ENCODE assay signal across 8 cellular contexts in the genomic region with DNA sequence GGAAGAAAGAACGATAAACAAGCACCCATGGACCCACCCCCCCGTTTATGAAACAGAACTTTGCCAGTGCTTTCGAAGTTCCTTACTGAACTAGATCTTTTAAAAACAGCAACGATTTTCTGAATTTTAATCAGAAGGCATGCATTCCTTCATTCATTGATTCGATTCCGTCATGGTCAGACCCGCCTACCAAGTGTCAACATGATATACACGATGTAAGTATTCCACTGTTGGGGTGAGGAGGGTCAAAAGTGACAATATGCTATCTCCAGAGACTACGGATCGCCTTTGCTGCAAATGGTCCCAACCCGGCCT. TPM values are rescaled to one million over a fixed set of nuclear protein-coding genes. Genes with fewer than 3 reads are reported as not detected.
DNase-seq lines count a peak whose midpoint lies in the region; ATAC-seq and TF ChIP-seq lines count a peak whose summit lies in the region.

No MANE protein-coding gene starts in this region.

- H3K27me3 ChIP-seq in colonic mucosa: no peaks in the 10 kb centered on the region
- peaks cover 0 to 8% of the 10 kb centered on the region in 2 donors for H3K27me3 ChIP-seq in naive thymus-derived CD4-positive, alpha-beta T cell (ENCODE audit: control insufficient read depth in 2 of 2, insufficient read depth in 2 of 2, low read length in 2 of 2)

- H3K9ac ChIP-seq in colonic mucosa (ENCODE audit: low read depth in 2 of 2, low read length in 2 of 2): peak overlapping the region in 1 of 2 donors; percentile 67

- H3K36me3 Mint-ChIP-seq in naive thymus-derived CD4-positive, alpha-beta T cell: no peaks in the 10 kb centered on the region

- H3K36me3 ChIP-seq in colonic mucosa: no peaks in the 10 kb centered on the region
- no peaks in the 10 kb centered on the region for H3K36me3 ChIP-seq in naive thymus-derived CD4-positive, alpha-beta T cell (ENCODE audit: control insufficient read depth in 2 of 3, insufficient read depth in 3 of 3, low read length in 3 of 3)

- H3K4me3 Mint-ChIP-seq in naive thymus-derived CD4-positive, alpha-beta T cell: peak overlapping the region; percentile 72 to 93 (median 86)

- peaks cover 0 to 2% (median 0%) of the 10 kb centered on the region in 11 donors for H3K9me3 Mint-ChIP-seq in naive thymus-derived CD4-positive, alpha-beta T cell

- H3K4me1 Mint-ChIP-seq in naive thymus-derived CD4-positive, alpha-beta T cell: peaks cover 5 to 20% (median 14%) of the 10 kb centered on the region in 7 donors

- POLR2A ChIA-PET in naive thymus-derived CD4-positive, alpha-beta T cell (lab: Charles Lee): no interaction called here

- DNase-seq in AG09309 (ENCODE audit: low read depth) (no peak), colonic mucosa (no peak), AG08395 (ENCODE audit: low spot score) (no peak), GDM1 (lab: John Stamatoyannopoulos, UW) (no peak)
- DNase-seq in Jurkat, Clone E6-1 (ENCODE audit: low read depth, low spot score): no peak
- no peak for DNase-seq in naive thymus-derived CD4-positive, alpha-beta T cell

- H3K27ac ChIP-seq in colonic mucosa: peak overlapping the region; percentile 84
- H3K27ac ChIP-seq in naive thymus-derived CD4-positive, alpha-beta T cell (ENCODE audit: low read depth, low read length): no peak overlapping the region

- ATAC-seq in naive thymus-derived CD4-positive, alpha-beta T cell: no peak
- no peak for ATAC-seq in HG03039 (IDR thresholded peaks at IDR 0.05; ENCODE audit: unreplicated experiment)
- ATAC-seq in HG03442 (IDR thresholded peaks at IDR 0.05; ENCODE audit: unreplicated experiment): no peak

- H3K4me1 ChIP-seq in colonic mucosa: no peaks in the 10 kb centered on the region
- H3K4me1 ChIP-seq in naive thymus-derived CD4-positive, alpha-beta T cell (ENCODE audit: control insufficient read depth in 2 of 2, insufficient read depth in 2 of 2, low read length in 2 of 2): no peaks in the 10 kb centered on the region

- peak overlapping the region; percentile 88 for H3K4me3 ChIP-seq in AG09309 (ENCODE audit: control insufficient read depth, low read depth, low read length)
- peak overlapping the region; percentile 52 for H3K4me3 ChIP-seq in Jurkat, Clone E6-1 (ENCODE audit: low read length)
- peak overlapping the region; percentile 89 for H3K4me3 ChIP-seq in colonic mucosa
- peak overlapping the region; percentile 24 for H3K4me3 ChIP-seq in naive thymus-derived CD4-positive, alpha-beta T cell (ENCODE audit: low read length)

- peaks cover 54 to 72% (median 59%) of the 10 kb centered on the region in 5 donors for H3K27me3 Mint-ChIP-seq in naive thymus-derived CD4-positive, alpha-beta T cell

- TF ChIP-seq CTCF in AG09309 (IDR thresholded peaks at IDR 0.05; ENCODE audit: control insufficient read depth, insufficient read depth, low read depth, low read length, missing control alignments): no peak
- no peak for TF ChIP-seq CTCF in colonic mucosa (IDR thresholded peaks at IDR 0.05)

- CTCF ChIA-PET in naive thymus-derived CD4-positive, alpha-beta T cell (lab: Charles Lee): no interaction called here

- intact Hi-C loops in colonic mucosa (cut with DNase I): loop anchor here (5.0 to 10.0 kb wide), 3 partner anchors 130 to 300 kb away; no protein-coding TSS in a partner anchor
- intact Hi-C loops in naive thymus-derived CD4-positive, alpha-beta T cell (cut with micrococcal nuclease): loop anchor here (1.0 to 10.0 kb wide), 4 partner anchors 72 to 383 kb away; partner anchors contain the start of genes PRPF40A (in 1 of the 2) and STAM2 (in 1 of the 2)

- no peaks in the 10 kb centered on the region for H3K9me3 ChIP-seq in colonic mucosa
- H3K9me3 ChIP-seq in naive thymus-derived CD4-positive, alpha-beta T cell (ENCODE audit: control insufficient read depth in 2 of 3, low read length in 3 of 3): no peaks in the 10 kb centered on the region

- no peak overlapping the region for H3K27ac Mint-ChIP-seq in naive thymus-derived CD4-positive, alpha-beta T cell

RNA-seq across cellular contexts. Expression of gene FMNL2, which starts 0.3 kb away (rescaled TPM):
- 11.6 TPM for polyA plus RNA-seq in Jurkat, Clone E6-1 (2012; ENCODE audit: insufficient read depth, insufficient read length)
- total RNA-seq in colonic mucosa: 10 to 100 TPM; 10.6 to 17.5 TPM
- 1 to 10 TPM in 4 of 5 experiments, under 1 TPM in 1; 0.66 to 2.7 (median 1.7) TPM for total RNA-seq in naive thymus-derived CD4-positive, alpha-beta T cell
- polyA plus RNA-seq in naive thymus-derived CD4-positive, alpha-beta T cell: under 1 TPM; 0.16 to 0.33 TPM

Comparison
In these comparisons a context has a peak if more than half of its experiments do, and no peak if none do; other contexts are left out.
1. H3K4me3 ChIP-seq: peak in every context shown above with its lines; median percentile 89 in colonic mucosa; 88 in AG09309; 52 in Jurkat, Clone E6-1; 24 in naive thymus-derived CD4-positive, alpha-beta T cell.